In genomic region chr12:132496270-132496669, GRCh38 we compare ENCODE assay signal across 27 cellular contexts. TPM values are rescaled to one million over a fixed set of nuclear protein-coding genes. Genes with fewer than 3 reads are reported as not detected.
DNase-seq lines count a peak whose midpoint lies in the region; TF ChIP-seq lines count a peak whose summit lies in the region.
"Had no signal": no experiment of that assay in that cellular context is flagged by ENCODE, and none has a peak within 500 bp of the region (broad histone marks: within the 10 kb centered on the region; RNA-seq: fewer than 3 reads in every experiment).

No MANE protein-coding gene starts in this region.

- no peak overlapping the region for H2BK12ac ChIP-seq in neuronal stem cell (ENCODE audit: low read length)

- H2BK120ac ChIP-seq in neuronal stem cell (ENCODE audit: low read depth, low read length): no peak overlapping the region

- peak overlapping the region; percentile 28 for H2AK5ac ChIP-seq in neuronal stem cell (ENCODE audit: low read depth, low read length)

- H3K4ac ChIP-seq in neuronal stem cell (ENCODE audit: low read length): no peak overlapping the region

- POLR2A ChIA-PET in CD4-positive, alpha-beta memory T cell (lab: Charles Lee; ENCODE audit: partially characterized antibody): no interaction called here

- H4K91ac ChIP-seq in neuronal stem cell (ENCODE audit: low read depth, low read length, poor library complexity): no peak overlapping the region

- H3K27ac ChIP-seq in BLaER1: peak overlapping the region; percentile 59; the same call in 1 of the 2 replicates
- no peak overlapping the region for H3K27ac ChIP-seq in CD4-positive, alpha-beta memory T cell (ENCODE audit: low read depth, low read length)
- no peak overlapping the region for H3K27ac ChIP-seq in neuronal stem cell (replicated peaks; ENCODE audit: low read length)
- H3K27ac ChIP-seq: RWPE1, skin epidermis, tibial artery had no signal

- H3K9me3 ChIP-seq in BLaER1 (no peaks in the 10 kb centered on the region), neuronal stem cell (replicated peaks in 1 of 2; ENCODE audit: control insufficient read depth in 2 of 2, insufficient read depth in 1 of 2, low read depth in 1 of 2, low read length in 2 of 2) (no peaks in the 10 kb centered on the region)
- H3K9me3 ChIP-seq in CD4-positive, alpha-beta memory T cell (ENCODE audit: control insufficient read depth in 1 of 2, low read length in 2 of 2): no peaks in the 10 kb centered on the region
- H3K9me3 ChIP-seq: stomach, tibial artery had no signal

- peak overlapping the region; percentile 55 for H3K23ac ChIP-seq in neuronal stem cell (ENCODE audit: low read depth, low read length, poor library complexity)

- H2AFZ ChIP-seq in neuronal stem cell (ENCODE audit: low read length): no peak overlapping the region

- H3K4me1 ChIP-seq in BLaER1 (peaks cover 100% of the 10 kb centered on the region), neuronal stem cell (ENCODE audit: control insufficient read depth in 2 of 2, insufficient read depth in 1 of 2, low read depth in 1 of 2, low read length in 2 of 2) (peaks cover 12 to 18% of the 10 kb centered on the region in 2 donors)
- peaks cover 74% of the 10 kb centered on the region for H3K4me1 ChIP-seq in CD4-positive, alpha-beta memory T cell (ENCODE audit: insufficient read depth, low read length)

- no peak overlapping the region for H2BK15ac ChIP-seq in neuronal stem cell (ENCODE audit: low read length)

- H3K9me3 Mint-ChIP-seq in CD4-positive, alpha-beta memory T cell: peaks cover 0 to 3% (median 0%) of the 10 kb centered on the region in 8 donors
- H3K9me3 Mint-ChIP-seq in brain: no peaks in the 10 kb centered on the region
- no peaks in the 10 kb centered on the region for H3K9me3 Mint-ChIP-seq in activated naive CD4-positive, alpha-beta T cell treated with anti-CD3 and anti-CD28 coated beads for 36 hours
- H3K9me3 Mint-ChIP-seq: immature natural killer cell; memory B cell; T-helper 1 cell treated with Interleukin-12 subunit alpha and Interleukin-12 subunit beta and Interleukin-4 antibody, amounts not matched to agents 30 μg/mL and 1 μg/mL, for 36 hours had no signal

- H3K14ac ChIP-seq in neuronal stem cell (ENCODE audit: low read length): no peak overlapping the region

- H3K79me1 ChIP-seq in neuronal stem cell (ENCODE audit: low read depth, low read length): peaks cover 72% of the 10 kb centered on the region

- CTCF ChIA-PET in CD4-positive, alpha-beta memory T cell (lab: Charles Lee; ENCODE audit: partially characterized antibody): no interaction called here
- CTCF ChIA-PET in activated naive CD4-positive, alpha-beta T cell treated with anti-CD3 and anti-CD28 coated beads for 36 hours (lab: Charles Lee): no interaction called here

- peaks cover 100% of the 10 kb centered on the region for H4K20me1 ChIP-seq in BLaER1

- no peak for DNase-seq in CD4-positive, alpha-beta memory T cell
- DNase-seq in neuronal stem cell (ENCODE audit: low spot score) (no peak), NCI-H226 (no peak), T-helper 9 cell (no peak), NCI-H2171 (lab: John Stamatoyannopoulos, UW) (no peak)
- no peak for DNase-seq in activated naive CD4-positive, alpha-beta T cell treated with anti-CD3 and anti-CD28 coated beads for 36 hours
- DNase-seq: ACHN; activated CD4-positive, alpha-beta T cell treated with anti-CD3 and anti-CD28 coated beads for 48 hours; activated naive CD4-positive, alpha-beta T cell treated with anti-CD3 and anti-CD28 coated beads, Interleukin-2, amount 50 U/mL, for 16 hours; anterior cingulate cortex; HCEC 1CT; hippocampal formation; immature natural killer cell; KBM-7; MM.1S; NCI-H1417; NCI-H2081; NCI-H774; nucleus accumbens; stomach; tibial artery had no signal

- H3K36me3 ChIP-seq in BLaER1: peaks cover 31% of the 10 kb centered on the region; the same call in 1 of the 2 replicates
- H3K36me3 ChIP-seq in CD4-positive, alpha-beta memory T cell (ENCODE audit: insufficient read depth, low read length): no peaks in the 10 kb centered on the region
- peaks cover 2 to 12% of the 10 kb centered on the region in 2 donors for H3K36me3 ChIP-seq in neuronal stem cell (replicated peaks in 1 of 2; ENCODE audit: control insufficient read depth in 2 of 2, insufficient read depth in 2 of 2, low read length in 2 of 2)
- H3K36me3 ChIP-seq: stomach had no signal

- peak overlapping the region in 5 of 8 donors; percentile 2 to 46 (median 24) for H3K4me3 Mint-ChIP-seq in CD4-positive, alpha-beta memory T cell
- peak overlapping the region; percentile 30 to 74 (median 42) for H3K4me3 Mint-ChIP-seq in brain
- no peak overlapping the region for H3K4me3 Mint-ChIP-seq in activated naive CD4-positive, alpha-beta T cell treated with anti-CD3 and anti-CD28 coated beads for 36 hours
- H3K4me3 Mint-ChIP-seq: memory B cell; T-helper 1 cell treated with Interleukin-12 subunit alpha and Interleukin-12 subunit beta and Interleukin-4 antibody, amounts not matched to agents 30 μg/mL and 1 μg/mL, for 36 hours had no signal

- 0 out of 2 replicates have a peak overlapping the region, but pooled peaks have one; percentile 24 for H3K9ac ChIP-seq in BLaER1
- H3K9ac ChIP-seq in neuronal stem cell (ENCODE audit: low read depth, low read length, poor library complexity): no peak overlapping the region

- TF ChIP-seq CTCF in brain (conservative IDR thresholded peaks at IDR 0.05): no peak

- no peak overlapping the region for H3K4me3 ChIP-seq in BLaER1
- no peak overlapping the region for H3K4me3 ChIP-seq in CD4-positive, alpha-beta memory T cell (ENCODE audit: low read length in 2 of 2)
- H3K4me3 ChIP-seq in neuronal stem cell (ENCODE audit: low read length in 2 of 2): no peak overlapping the region
- H3K4me3 ChIP-seq: skin epidermis had no signal

- no peak overlapping the region for H3K18ac ChIP-seq in neuronal stem cell (ENCODE audit: low read length)

- WGBS in neuronal stem cell (ENCODE audit: extremely low coverage in 2 of 2, insufficient read length in 2 of 2, insufficient replicate concordance in 1 of 2), 2 donors: no CpG with 5 or more reads among the region's 14 CpGs

- H3K27me3 ChIP-seq in BLaER1: no peaks in the 10 kb centered on the region
- H3K27me3 ChIP-seq in CD4-positive, alpha-beta memory T cell (ENCODE audit: insufficient read depth, low read length): no peaks in the 10 kb centered on the region
- H3K27me3 ChIP-seq in neuronal stem cell (ENCODE audit: control insufficient read depth in 3 of 3, insufficient read depth in 3 of 3, low read depth in 1 of 3, low read length in 3 of 3): no peaks in the 10 kb centered on the region
- H3K27me3 ChIP-seq: stomach, tibial artery had no signal

- H3K4me2 ChIP-seq in BLaER1: peak overlapping the region; percentile 98
- no peak overlapping the region for H3K4me2 ChIP-seq in neuronal stem cell (ENCODE audit: insufficient read depth, low read length, poor library complexity, severe bottlenecking)

- peaks cover 30 to 89% (median 64%) of the 10 kb centered on the region in 4 donors for H3K4me1 Mint-ChIP-seq in CD4-positive, alpha-beta memory T cell
- peaks cover 59% of the 10 kb centered on the region for H3K4me1 Mint-ChIP-seq in brain
- peaks cover 74% of the 10 kb centered on the region for H3K4me1 Mint-ChIP-seq in activated naive CD4-positive, alpha-beta T cell treated with anti-CD3 and anti-CD28 coated beads for 36 hours (ENCODE audit: low read depth)

- H3K27me3 Mint-ChIP-seq in CD4-positive, alpha-beta memory T cell: no peaks in the 10 kb centered on the region
- H3K27me3 Mint-ChIP-seq in brain: peaks cover 3% of the 10 kb centered on the region
- H3K27me3 Mint-ChIP-seq in activated naive CD4-positive, alpha-beta T cell treated with anti-CD3 and anti-CD28 coated beads for 36 hours (ENCODE audit: low read depth): no peaks in the 10 kb centered on the region
- H3K27me3 Mint-ChIP-seq: memory B cell had no signal

- H2BK5ac ChIP-seq in neuronal stem cell (ENCODE audit: low read length): no peak overlapping the region

- H3K27ac Mint-ChIP-seq in CD4-positive, alpha-beta memory T cell: peak overlapping the region in 4 of 7 donors; percentile 47 to 68 (median 62)
- peak overlapping the region in 4 of 5 experiments; percentile 67 to 85 (median 77) for H3K27ac Mint-ChIP-seq in brain
- H3K27ac Mint-ChIP-seq in activated naive CD4-positive, alpha-beta T cell treated with anti-CD3 and anti-CD28 coated beads for 36 hours: no peak overlapping the region
- H3K27ac Mint-ChIP-seq: memory B cell; T-helper 1 cell treated with Interleukin-12 subunit alpha and Interleukin-12 subunit beta and Interleukin-4 antibody, amounts not matched to agents 30 μg/mL and 1 μg/mL, for 36 hours had no signal

- no peak overlapping the region for H4K8ac ChIP-seq in neuronal stem cell (ENCODE audit: low read depth, low read length)

- peaks cover 0 to 10% of the 10 kb centered on the region in 2 donors for H3K36me3 Mint-ChIP-seq in CD4-positive, alpha-beta memory T cell
- H3K36me3 Mint-ChIP-seq in brain: no peaks in the 10 kb centered on the region
- H3K36me3 Mint-ChIP-seq in activated naive CD4-positive, alpha-beta T cell treated with anti-CD3 and anti-CD28 coated beads for 36 hours (ENCODE audit: low read depth): no peaks in the 10 kb centered on the region
- H3K36me3 Mint-ChIP-seq: immature natural killer cell had no signal

- intact Hi-C loops in CD4-positive, alpha-beta memory T cell (cut with micrococcal nuclease): no loop called here
- intact Hi-C loops in activated naive CD4-positive, alpha-beta T cell treated with anti-CD3 and anti-CD28 coated beads for 36 hours (cut with micrococcal nuclease): no loop called here

RNA-seq across cellular contexts. Expression of gene FBRSL1, which starts 6.3 kb away (rescaled TPM):
- 100 to 1,000 TPM in 1 of 2 experiments, 10 to 100 TPM in 1; 97.3 to 101 TPM for total RNA-seq in CD4-positive, alpha-beta memory T cell
- polyA plus RNA-seq in CD4-positive, alpha-beta memory T cell: 1 to 10 TPM in 1 of 2 donors, not detected in 1; 3.1 TPM
- 59.3 TPM for polyA plus RNA-seq in brain (ENCODE audit: insufficient read depth, low read depth, low replicate concordance)
- 61.7 TPM for polyA plus RNA-seq in neuronal stem cell (2013, experiment 1 of 2)
- polyA plus RNA-seq in neuronal stem cell (2013, experiment 2 of 2): 70.1 TPM
- total RNA-seq in activated naive CD4-positive, alpha-beta T cell treated with anti-CD3 and anti-CD28 coated beads for 36 hours: 10 to 100 TPM; 35.1 to 36.3 TPM
